In the genomic region with DNA sequence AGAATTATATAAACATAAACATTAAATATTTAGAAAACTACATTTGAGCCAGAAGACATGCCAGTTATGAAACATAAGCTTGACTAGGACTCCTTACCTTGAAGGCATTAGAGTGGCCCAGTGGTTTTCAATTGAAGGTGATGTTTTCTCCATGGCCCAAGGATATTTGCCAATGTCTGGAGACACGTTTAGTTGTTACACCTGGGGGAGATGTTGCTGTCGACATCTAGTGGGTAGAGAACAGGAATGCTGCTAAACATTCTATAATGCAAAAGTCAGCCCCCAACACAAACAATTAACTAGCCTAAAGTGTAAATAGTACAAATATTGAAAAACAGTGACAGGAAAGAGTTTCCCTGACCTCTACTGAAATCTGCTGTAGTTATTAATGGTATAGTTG, we compare ENCODE assay signal across 18 cellular contexts.
DNase-seq lines count a peak whose midpoint lies in the region; ATAC-seq, FAIRE-seq and TF ChIP-seq lines count a peak whose summit lies in the region.
"Had no signal": no experiment of that assay in that cellular context is flagged by ENCODE, and none has a peak within 500 bp of the region (broad histone marks: within the 10 kb centered on the region; RNA-seq: fewer than 3 reads in every experiment).

No MANE protein-coding gene starts in this region.

- H3K9me3 ChIP-seq in HepG2 (ENCODE audit: low read length) (no peaks in the 10 kb centered on the region), right lobe of liver (no peaks in the 10 kb centered on the region), H9 (ENCODE audit: control insufficient read depth, low read depth, low read length) (no peaks in the 10 kb centered on the region), endodermal cell (ENCODE audit: control insufficient read depth, low read length) (peaks cover 26% of the 10 kb centered on the region)
- H3K9me3 ChIP-seq: Caco-2 had no signal

- CTCF ChIA-PET in HepG2 (lab: Yijun Ruan, JAX; ENCODE audit: low intra/inter-chr PET ratio, low total read pairs): no interaction called here

- DNase-seq in HepG2 (ENCODE audit: low spot score) (no peak), right lobe of liver (no peak), H9 (no peak), endodermal cell (no peak)
- DNase-seq in stimulated activated CD4-positive, alpha-beta T cell treated with anti-CD3 and anti-CD28 coated beads, Interleukin-4, amount 100 ng/mL, for 4 hours: no peak
- DNase-seq: AML-193; Caco-2; CD4-positive, alpha-beta T cell; DMS153; DMS79; GDM1; GOT3; HCEC 1CT had no signal

- in situ Hi-C loops in HepG2 (cut with HindIII; ENCODE audit: extremely low pct_ligation_motif_present, low pct_unique_long_range_greater_than_20kb): no loop called here

- H3K27ac Mint-ChIP-seq in H9 (no peak overlapping the region), endodermal cell (no peak overlapping the region)
- H3K27ac Mint-ChIP-seq: CD4-positive, alpha-beta T cell had no signal

- no peaks in the 10 kb centered on the region for H3K4me1 Mint-ChIP-seq in H9
- H3K4me1 Mint-ChIP-seq in endodermal cell: no peaks in the 10 kb centered on the region

- H4K20me1 ChIP-seq in HepG2 (ENCODE audit: insufficient read depth, low read length): no peaks in the 10 kb centered on the region
- H4K20me1 ChIP-seq in H9 (ENCODE audit: control insufficient read depth, insufficient read depth, insufficient read length): no peaks in the 10 kb centered on the region

- no peak overlapping the region for H4K5ac ChIP-seq in H9 (ENCODE audit: insufficient read length, low read depth, low read length)

- FAIRE-seq in HepG2 (lab: Jason Lieb, UNC): no peak
- FAIRE-seq: A204.1, GM12892, GM18507 had no signal

- no peak overlapping the region for H3K18ac ChIP-seq in H9 (ENCODE audit: insufficient read length, low read depth, low read length)

- H3K23ac ChIP-seq in H9 (ENCODE audit: insufficient read length, low read depth, low read length): no peak overlapping the region

- intact Hi-C loops in HepG2 (cut with micrococcal nuclease; ENCODE audit: unreplicated experiment): no loop called here
- intact Hi-C loops in right lobe of liver (cut with DNase I): no loop called here

- H3K4me3 ChIP-seq in HepG2 (replicated peaks in 1 of 3; ENCODE audit: insufficient read depth in 1 of 3, low read depth in 2 of 3, low read length in 3 of 3) (no peak overlapping the region), right lobe of liver (no peak overlapping the region), endodermal cell (ENCODE audit: low read length) (no peak overlapping the region)

- no peak overlapping the region for H3K27ac ChIP-seq in HepG2 (ENCODE audit: extremely low read length, insufficient read depth, low read length)
- H3K27ac ChIP-seq in right lobe of liver: no peak overlapping the region
- H3K27ac ChIP-seq in H9 (ENCODE audit: insufficient read length, low read depth, low read length): no peak overlapping the region
- H3K27ac ChIP-seq in endodermal cell (ENCODE audit: low read depth, low read length): no peak overlapping the region
- H3K27ac ChIP-seq: C4-2B had no signal

- H3K27me3 ChIP-seq in HepG2 (ENCODE audit: control insufficient read depth in 1 of 2, insufficient read depth in 2 of 2, low read length in 2 of 2): no peaks in the 10 kb centered on the region
- H3K27me3 ChIP-seq in right lobe of liver: no peaks in the 10 kb centered on the region
- H3K27me3 ChIP-seq in H9 (ENCODE audit: insufficient read depth, low read length): no peaks in the 10 kb centered on the region
- no peaks in the 10 kb centered on the region for H3K27me3 ChIP-seq in endodermal cell (ENCODE audit: control insufficient read depth, insufficient read depth, low read length, poor library complexity, severe bottlenecking)

- H3K36me3 ChIP-seq in HepG2 (replicated peaks in 1 of 2; ENCODE audit: control insufficient read depth in 1 of 2, insufficient read depth in 2 of 2, low read length in 2 of 2) (no peaks in the 10 kb centered on the region), right lobe of liver (no peaks in the 10 kb centered on the region), endodermal cell (ENCODE audit: control insufficient read depth, insufficient read depth, low read length) (no peaks in the 10 kb centered on the region)

- TF ChIP-seq CTCF in HepG2 (CRISPR knock-in tag; IDR thresholded peaks at IDR 0.05): peak; percentile 26
- no peak for TF ChIP-seq CTCF in right lobe of liver (IDR thresholded peaks at IDR 0.05)
- TF ChIP-seq CTCF in H9 (conservative IDR thresholded peaks at IDR 0.05): peak; percentile 38; the same call in 1 of the 3 replicates
- peak; percentile 41 for TF ChIP-seq CTCF in endodermal cell (conservative IDR thresholded peaks at IDR 0.05)

- H2AK5ac ChIP-seq in H9 (ENCODE audit: insufficient read length, low read length): no peak overlapping the region

- no peak overlapping the region for H3K4me3 Mint-ChIP-seq in H9
- no peak overlapping the region for H3K4me3 Mint-ChIP-seq in endodermal cell
- H3K4me3 Mint-ChIP-seq: CD4-positive, alpha-beta T cell had no signal

- no peak overlapping the region for H2BK15ac ChIP-seq in H9 (ENCODE audit: low read depth, low read length)

- H2AFZ ChIP-seq in HepG2 (ENCODE audit: low read length) (no peak overlapping the region), H9 (ENCODE audit: low read length) (no peak overlapping the region)

- H3K23me2 ChIP-seq in H9 (ENCODE audit: insufficient read length, low read depth, low read length, poor library complexity, severe bottlenecking): no peaks in the 10 kb centered on the region

- H3K9ac ChIP-seq in HepG2 (ENCODE audit: insufficient read depth, low read depth, low read length) (no peak overlapping the region), H9 (ENCODE audit: extremely low read depth, insufficient read length, low read length) (no peak overlapping the region), endodermal cell (ENCODE audit: extremely low read depth, low read length, poor library complexity, severe bottlenecking) (no peak overlapping the region)

- H3K79me1 ChIP-seq in H9 (ENCODE audit: insufficient read depth, low read depth, low read length, poor library complexity, severe bottlenecking): no peaks in the 10 kb centered on the region

- TF ChIP-seq EP300 in HepG2 (IDR thresholded peaks at IDR 0.05; ENCODE audit: low read depth in 2 of 2, low read length in 2 of 2) (no peak), HepG2 (CRISPR knock-in tag; IDR thresholded peaks at IDR 0.05; ENCODE audit: borderline replicate concordance) (no peak)

- H3T11ph ChIP-seq in H9 (ENCODE audit: low read length): no peak overlapping the region

- H3K79me2 ChIP-seq in HepG2 (ENCODE audit: insufficient read depth, low read length): no peaks in the 10 kb centered on the region
- no peaks in the 10 kb centered on the region for H3K79me2 ChIP-seq in H9 (ENCODE audit: insufficient read depth, low read length)

- 0 out of 5 replicates have a peak, but pooled peaks cover 0 to 2% of the 10 kb centered on the region in 2 experiments for H3K9me3 Mint-ChIP-seq in H9
- H3K9me3 Mint-ChIP-seq in endodermal cell: no peaks in the 10 kb centered on the region

- POLR2A ChIA-PET in HepG2 (lab: Yijun Ruan, JAX): no interaction called here

- peaks cover 0 to 11% (median 6%) of the 10 kb centered on the region in 3 experiments; a peak in 3 of 7 replicates for H3K36me3 Mint-ChIP-seq in H9 (ENCODE audit: insufficient read depth in 1 of 3, low read depth in 3 of 3)
- H3K36me3 Mint-ChIP-seq in endodermal cell (ENCODE audit: low read depth): peaks cover 14% of the 10 kb centered on the region

- H2BK120ac ChIP-seq in H9 (ENCODE audit: low read depth, low read length, poor library complexity, severe bottlenecking): no peak overlapping the region

- H3K4ac ChIP-seq in H9 (ENCODE audit: low read depth, low read length): no peak overlapping the region

- no peaks in the 10 kb centered on the region for H3K4me1 ChIP-seq in HepG2 (ENCODE audit: insufficient read depth, low read length)
- no peaks in the 10 kb centered on the region for H3K4me1 ChIP-seq in right lobe of liver
- no peaks in the 10 kb centered on the region; the same call in 1 of the 2 replicates for H3K4me1 ChIP-seq in H9 (ENCODE audit: insufficient read depth, low read length)
- H3K4me1 ChIP-seq in endodermal cell (ENCODE audit: control insufficient read depth, insufficient read depth, low read length): no peaks in the 10 kb centered on the region

- H4K8ac ChIP-seq in H9 (replicated peaks; ENCODE audit: insufficient read length, low read depth, low read length): no peak overlapping the region

- H3K56ac ChIP-seq in H9 (ENCODE audit: insufficient read length, low read depth, low read length): no peak overlapping the region

- H2BK5ac ChIP-seq in H9 (ENCODE audit: insufficient read length, low read length): no peak overlapping the region

- no peak overlapping the region for H2BK12ac ChIP-seq in H9 (ENCODE audit: insufficient read length, low read depth, low read length)

- ATAC-seq in HepG2 (no peak), right lobe of liver (no peak), GM19328 (IDR thresholded peaks at IDR 0.05; ENCODE audit: unreplicated experiment) (no peak)

- H3K4me2 ChIP-seq in HepG2 (ENCODE audit: low read depth, low read length) (no peak overlapping the region), H9 (ENCODE audit: insufficient read depth, insufficient read length, low read length) (no peak overlapping the region)

- WGBS in HepG2 (ENCODE audit: low lambda C conversion rate): 0% methylated on average over 2 of the region's 2 CpGs
- WGBS in right lobe of liver (ENCODE audit: insufficient coverage, low coverage, low lambda C conversion rate, missing lambda C conversion rate): 38% methylated on average over 2 of the region's 2 CpGs
- no CpG with 5 or more reads among the region's 2 CpGs for WGBS in H9 (ENCODE audit: extremely low coverage, insufficient read length, low lambda C conversion rate)
- 84% methylated on average over 2 of the region's 2 CpGs; no CpG with 5 or more reads in 1 of the 2 experiments for WGBS in endodermal cell (ENCODE audit: insufficient coverage in 1 of 2, insufficient read length in 1 of 2), 2 experiments

- H4K91ac ChIP-seq in H9 (ENCODE audit: insufficient read length, low read depth, low read length): no peak overlapping the region

- H3K27me3 Mint-ChIP-seq in H9 (ENCODE audit: low read depth) (no peaks in the 10 kb centered on the region), endodermal cell (ENCODE audit: insufficient read depth) (no peaks in the 10 kb centered on the region)
- H3K27me3 Mint-ChIP-seq: CD4-positive, alpha-beta T cell had no signal

- H2BK20ac ChIP-seq in H9 (ENCODE audit: low read depth, low read length, poor library complexity, severe bottlenecking): no peak overlapping the region

- TF ChIP-seq POLR2A in HepG2 (IDR thresholded peaks at IDR 0.05; ENCODE audit: insufficient read depth in 1 of 2, low read depth in 2 of 2, low read length in 2 of 2) (no peak), right lobe of liver (IDR thresholded peaks at IDR 0.05) (no peak)

- H3K14ac ChIP-seq in H9 (ENCODE audit: insufficient read depth, low read length): no peak overlapping the region

- no TSS peak for BruUV-seq in HepG2 (replicated peaks; lab: Mats Ljungman, UMichigan)

- TF ChIP-seq RAD21 in HepG2 (CRISPR knock-in tag; IDR thresholded peaks at IDR 0.05): no peak

TF ChIP-seq in HepG2, 621 proteins besides CTCF, POLR2A, EP300 and RAD21 (continues in another document):
- TF ChIP-seq CC2D1A (CRISPR knock-in tag; IDR thresholded peaks at IDR 0.05) (no peak), AHR (CRISPR knock-in tag; IDR thresholded peaks at IDR 0.05) (no peak)

Comparison
In these comparisons a context has a peak if more than half of its experiments do, and no peak if none do; other contexts are left out.
1. CTCF ChIP-seq: peak in HepG2 (single experiment), H9 (single experiment) and endodermal cell (single experiment); none in right lobe of liver (0 of 4).